ENCODE assay signal across 34 cellular contexts in genomic region chr13:45228002-45228401, GRCh38. TPM values are rescaled to one million over a fixed set of nuclear protein-coding genes. Genes with fewer than 3 reads are reported as not detected.
"Had no signal": no experiment of that assay in that cellular context is flagged by ENCODE, and none has a peak within 500 bp of the region (broad histone marks: within the 10 kb centered on the region; RNA-seq: fewer than 3 reads in every experiment).

No MANE protein-coding gene starts in this region.

- H3K36me3 ChIP-seq: brain microvascular endothelial cell, esophagus muscularis mucosa, gastrocnemius medialis, heart left ventricle had no signal

- DNase-seq: activated CD4-positive, alpha-beta memory T cell treated with anti-CD3 and anti-CD28 coated beads, Interleukin-2, amount 10 ng/mL, durations not matched to agents 7 days and 5 days; activated CD4-positive, alpha-beta T cell treated with anti-CD3 and anti-CD28 coated beads for 1 hour; activated CD4-positive, alpha-beta T cell treated with anti-CD3 and anti-CD28 coated beads for 4 hours; activated CD4-positive, alpha-beta T cell treated with anti-CD3 and anti-CD28 coated beads, Interleukin-2, amount 10 ng/mL, durations not matched to agents 7 days and 5 days; activated CD4-positive, alpha-beta T cell treated with anti-CD3 and anti-CD28 coated beads, Interleukin-2, amount 50 U/mL, for 4 hours; activated CD8-positive, alpha-beta memory T cell treated with anti-CD3 and anti-CD28 coated beads for 24 hours; activated effector memory CD4-positive, alpha-beta T cell treated with Interleukin-2 at 50 U/mL for 16 hours; activated gamma-delta T cell treated with Interleukin-2 at 50 U/mL for 16 hours; activated naive CD4-positive, alpha-beta T cell treated with anti-CD3 and anti-CD28 coated beads, Interleukin-2, amount 50 U/mL, for 16 hours; activated naive CD4-positive, alpha-beta T cell treated with Interleukin-2 at 50 U/mL for 16 hours; activated T-cell treated with anti-CD3 and anti-CD28 coated beads, Interleukin-2, amount 50 U/mL, for 4 hours; amniotic stem cell; anterior cingulate cortex; brain microvascular endothelial cell; dorsolateral prefrontal cortex; effector memory CD4-positive, alpha-beta T cell; erythroblast; foreskin keratinocyte; gastrocnemius medialis; glutamatergic neuron; heart left ventricle; T-helper 1 cell; T-helper 17 cell; T1000 had no signal

- ATAC-seq: activated T-cell treated with anti-CD3 and anti-CD28 coated beads, Interleukin-2, amount 50 U/mL, for 4 hours; activated T-helper 17 cell treated with anti-CD3 and anti-CD28 coated beads, Interleukin-2, amount 50 U/mL, for 72 hours; foreskin keratinocyte; gastrocnemius medialis; heart left ventricle; T-helper 17 cell had no signal

- H3K27ac ChIP-seq: brain microvascular endothelial cell, coronary artery, dorsolateral prefrontal cortex, esophagus muscularis mucosa, foreskin keratinocyte, gastrocnemius medialis, heart left ventricle had no signal

- H3K4me3 ChIP-seq: coronary artery, dorsolateral prefrontal cortex, esophagus muscularis mucosa, gastrocnemius medialis, heart left ventricle had no signal

- H3K27me3 ChIP-seq: brain microvascular endothelial cell, dorsolateral prefrontal cortex, esophagus muscularis mucosa, foreskin keratinocyte, gastrocnemius medialis, heart left ventricle had no signal

- H3K9me3 Mint-ChIP-seq: activated CD4-positive, alpha-beta memory T cell treated with anti-CD3 and anti-CD28 coated beads, Interleukin-2, amount 10 ng/mL, durations not matched to agents 7 days and 5 days; activated CD4-positive, alpha-beta T cell treated with anti-CD3 and anti-CD28 coated beads, Interleukin-2, amount 10 ng/mL, durations not matched to agents 7 days and 5 days; activated T-cell treated with anti-CD3 and anti-CD28 coated beads, Interleukin-2, amount 50 U/mL, for 4 hours; activated T-helper 17 cell treated with anti-CD3 and anti-CD28 coated beads, Interleukin-2, amount 50 U/mL, for 72 hours; central memory CD8-positive, alpha-beta T cell; dendritic cell treated with granulocyte-macrophage colony-stimulating factor and Interleukin-4, amounts not matched to agents 40 ng/mL and 50 ng/mL, for 4 days; T-helper 2 cell treated with Interferon-gamma antibody and Interleukin-4, amounts not matched to agents 5 μg/mL and 100 μg/mL, for 36 hours had no signal

- FAIRE-seq: astrocyte, bronchial epithelial cell had no signal

- H3K4me1 Mint-ChIP-seq: activated CD4-positive, alpha-beta memory T cell treated with anti-CD3 and anti-CD28 coated beads, Interleukin-2, amount 10 ng/mL, durations not matched to agents 7 days and 5 days; activated CD4-positive, alpha-beta T cell treated with anti-CD3 and anti-CD28 coated beads, Interleukin-2, amount 10 ng/mL, durations not matched to agents 7 days and 5 days; activated T-helper 17 cell treated with anti-CD3 and anti-CD28 coated beads, Interleukin-2, amount 50 U/mL, for 72 hours had no signal

- H3K27ac Mint-ChIP-seq: activated CD4-positive, alpha-beta memory T cell treated with anti-CD3 and anti-CD28 coated beads, Interleukin-2, amount 10 ng/mL, durations not matched to agents 7 days and 5 days; activated CD4-positive, alpha-beta T cell treated with anti-CD3 and anti-CD28 coated beads, Interleukin-2, amount 10 ng/mL, durations not matched to agents 7 days and 5 days; activated naive CD8-positive, alpha-beta T cell; activated T-helper 17 cell treated with anti-CD3 and anti-CD28 coated beads, Interleukin-2, amount 50 U/mL, for 72 hours; dendritic cell treated with granulocyte-macrophage colony-stimulating factor and Interleukin-4, amounts not matched to agents 40 ng/mL and 50 ng/mL, for 4 days; T-helper 17 cell; T-helper 2 cell treated with Interferon-gamma antibody and Interleukin-4, amounts not matched to agents 5 μg/mL and 100 μg/mL, for 36 hours had no signal

- H3K27me3 Mint-ChIP-seq: activated CD4-positive, alpha-beta memory T cell treated with anti-CD3 and anti-CD28 coated beads, Interleukin-2, amount 10 ng/mL, durations not matched to agents 7 days and 5 days; activated CD4-positive, alpha-beta T cell treated with anti-CD3 and anti-CD28 coated beads, Interleukin-2, amount 10 ng/mL, durations not matched to agents 7 days and 5 days; activated naive CD8-positive, alpha-beta T cell; activated T-helper 17 cell treated with anti-CD3 and anti-CD28 coated beads, Interleukin-2, amount 50 U/mL, for 72 hours; central memory CD8-positive, alpha-beta T cell; dendritic cell treated with granulocyte-macrophage colony-stimulating factor and Interleukin-4, amounts not matched to agents 40 ng/mL and 50 ng/mL, for 4 days; T-helper 17 cell had no signal

- H3K4me3 Mint-ChIP-seq: activated CD4-positive, alpha-beta memory T cell treated with anti-CD3 and anti-CD28 coated beads, Interleukin-2, amount 10 ng/mL, durations not matched to agents 7 days and 5 days; activated CD4-positive, alpha-beta T cell treated with anti-CD3 and anti-CD28 coated beads, Interleukin-2, amount 10 ng/mL, durations not matched to agents 7 days and 5 days; activated naive CD8-positive, alpha-beta T cell; activated T-cell treated with anti-CD3 and anti-CD28 coated beads, Interleukin-2, amount 50 U/mL, for 4 hours; activated T-helper 17 cell treated with anti-CD3 and anti-CD28 coated beads, Interleukin-2, amount 50 U/mL, for 72 hours; central memory CD8-positive, alpha-beta T cell; dendritic cell treated with granulocyte-macrophage colony-stimulating factor and Interleukin-4, amounts not matched to agents 40 ng/mL and 50 ng/mL, for 4 days; T-helper 17 cell; T-helper 2 cell treated with Interferon-gamma antibody and Interleukin-4, amounts not matched to agents 5 μg/mL and 100 μg/mL, for 36 hours had no signal

- H3K9me3 ChIP-seq: esophagus muscularis mucosa, gastrocnemius medialis, heart left ventricle had no signal

RNA-seq across cellular contexts. Expression of gene KCTD4, which starts 27.2 kb away (rescaled TPM):
- total RNA-seq: activated CD4-positive, alpha-beta memory T cell treated with anti-CD3 and anti-CD28 coated beads, Interleukin-2, amount 10 ng/mL, durations not matched to agents 7 days and 5 days; activated CD4-positive, alpha-beta T cell treated with anti-CD3 and anti-CD28 coated beads, Interleukin-2, amount 10 ng/mL, durations not matched to agents 7 days and 5 days; activated T-cell treated with anti-CD3 and anti-CD28 coated beads, Interleukin-2, amount 50 U/mL, for 4 hours; activated T-helper 17 cell treated with anti-CD3 and anti-CD28 coated beads, Interleukin-2, amount 50 U/mL, for 72 hours; bronchial epithelial cell; cardiac septum; esophagus muscularis mucosa; gastrocnemius medialis; T-helper 17 cell had no signal
